In the genomic region with DNA sequence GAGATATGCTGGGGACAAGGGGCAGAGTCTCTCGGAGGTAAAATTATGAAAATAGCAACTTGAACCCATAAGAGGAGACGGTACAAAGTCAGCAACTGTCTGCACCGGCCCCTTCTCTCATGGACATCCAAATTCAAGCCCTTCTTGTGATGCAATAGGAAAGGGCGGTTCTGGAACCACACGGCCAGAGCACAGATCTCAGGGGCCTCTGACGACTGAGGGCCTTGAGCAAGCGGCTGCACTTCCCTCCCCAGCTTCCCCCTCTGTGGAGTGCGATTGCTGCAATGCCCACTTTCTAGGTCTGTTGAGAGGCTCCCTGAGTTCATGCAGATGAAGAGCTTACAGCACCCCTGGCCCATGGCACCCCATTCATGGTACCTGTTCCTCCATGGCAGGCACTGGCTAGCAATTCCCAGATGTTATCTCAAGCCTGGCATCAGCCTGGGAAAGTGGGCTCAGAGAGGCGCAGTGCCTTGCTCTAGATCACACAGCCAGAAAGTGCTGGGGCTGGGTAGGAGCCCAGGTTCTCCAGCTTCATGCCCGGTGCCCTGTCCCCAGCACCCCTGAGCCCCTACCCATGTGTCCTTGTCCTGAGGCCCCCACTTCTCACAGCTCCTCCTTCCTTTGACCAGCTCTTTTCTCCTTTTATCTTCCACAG, we compare ENCODE assay signal across 1 cellular context.
A peak's percentile ranks its signal among the peaks of the same experiment; 100 is the strongest.
TF ChIP-seq lines count a peak whose summit lies in the region.

No MANE protein-coding gene starts in this region.

TF ChIP-seq in HepG2, 621 proteins besides CTCF, POLR2A, EP300 and RAD21 (continued from another document and continues in another):
- 0 out of 2 replicates have a peak, but pooled peaks have one; percentile 16 for TF ChIP-seq ZNF703 (CRISPR knock-in tag; IDR thresholded peaks at IDR 0.05; ENCODE audit: borderline replicate concordance)
- TF ChIP-seq SOX6 (IDR thresholded peaks at IDR 0.05) = no peak
- TF ChIP-seq SOX6 (CRISPR knock-in tag; IDR thresholded peaks at IDR 0.05) = 0 out of 2 replicates have a peak, but pooled peaks have one; percentile 45
- TF ChIP-seq KLF13 (CRISPR knock-in tag; IDR thresholded peaks at IDR 0.05) = no peak
- TF ChIP-seq TCF7 (IDR thresholded peaks at IDR 0.05; ENCODE audit: low read depth) = peak; percentile 62
- peak; percentile 62; the same call in 1 of the 2 replicates for TF ChIP-seq HNRNPL (IDR thresholded peaks at IDR 0.05; ENCODE audit: low read depth, low read length)
- TF ChIP-seq ELF3 (CRISPR knock-in tag; IDR thresholded peaks at IDR 0.05) = 0 out of 2 replicates have a peak, but pooled peaks have one; percentile 21
- TF ChIP-seq, protein P1, sequence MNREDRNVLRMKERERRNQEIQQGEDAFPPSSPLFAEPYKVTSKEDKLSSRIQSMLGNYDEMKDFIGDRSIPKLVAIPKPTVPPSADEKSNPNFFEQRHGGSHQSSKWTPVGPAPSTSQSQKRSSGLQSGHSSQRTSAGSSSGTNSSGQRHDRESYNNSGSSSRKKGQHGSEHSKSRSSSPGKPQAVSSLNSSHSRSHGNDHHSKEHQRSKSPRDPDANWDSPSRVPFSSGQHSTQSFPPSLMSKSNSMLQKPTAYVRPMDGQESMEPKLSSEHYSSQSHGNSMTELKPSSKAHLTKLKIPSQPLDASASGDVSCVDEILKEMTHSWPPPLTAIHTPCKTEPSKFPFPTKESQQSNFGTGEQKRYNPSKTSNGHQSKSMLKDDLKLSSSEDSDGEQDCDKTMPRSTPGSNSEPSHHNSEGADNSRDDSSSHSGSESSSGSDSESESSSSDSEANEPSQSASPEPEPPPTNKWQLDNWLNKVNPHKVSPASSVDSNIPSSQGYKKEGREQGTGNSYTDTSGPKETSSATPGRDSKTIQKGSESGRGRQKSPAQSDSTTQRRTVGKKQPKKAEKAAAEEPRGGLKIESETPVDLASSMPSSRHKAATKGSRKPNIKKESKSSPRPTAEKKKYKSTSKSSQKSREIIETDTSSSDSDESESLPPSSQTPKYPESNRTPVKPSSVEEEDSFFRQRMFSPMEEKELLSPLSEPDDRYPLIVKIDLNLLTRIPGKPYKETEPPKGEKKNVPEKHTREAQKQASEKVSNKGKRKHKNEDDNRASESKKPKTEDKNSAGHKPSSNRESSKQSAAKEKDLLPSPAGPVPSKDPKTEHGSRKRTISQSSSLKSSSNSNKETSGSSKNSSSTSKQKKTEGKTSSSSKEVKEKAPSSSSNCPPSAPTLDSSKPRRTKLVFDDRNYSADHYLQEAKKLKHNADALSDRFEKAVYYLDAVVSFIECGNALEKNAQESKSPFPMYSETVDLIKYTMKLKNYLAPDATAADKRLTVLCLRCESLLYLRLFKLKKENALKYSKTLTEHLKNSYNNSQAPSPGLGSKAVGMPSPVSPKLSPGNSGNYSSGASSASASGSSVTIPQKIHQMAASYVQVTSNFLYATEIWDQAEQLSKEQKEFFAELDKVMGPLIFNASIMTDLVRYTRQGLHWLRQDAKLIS (CRISPR knock-in tag; IDR thresholded peaks at IDR 0.05) = no peak
- no peak for TF ChIP-seq ZNF232 (CRISPR knock-in tag; IDR thresholded peaks at IDR 0.05; ENCODE audit: borderline replicate concordance)
- no peak for TF ChIP-seq JDP2 (CRISPR knock-in tag; IDR thresholded peaks at IDR 0.05; ENCODE audit: borderline replicate concordance)
- TF ChIP-seq ZNF672 (CRISPR knock-in tag; IDR thresholded peaks at IDR 0.05) = no peak
- TF ChIP-seq, protein P2, sequence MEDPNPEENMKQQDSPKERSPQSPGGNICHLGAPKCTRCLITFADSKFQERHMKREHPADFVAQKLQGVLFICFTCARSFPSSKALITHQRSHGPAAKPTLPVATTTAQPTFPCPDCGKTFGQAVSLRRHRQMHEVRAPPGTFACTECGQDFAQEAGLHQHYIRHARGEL (CRISPR knock-in tag; IDR thresholded peaks at IDR 0.05) = no peak
- TF ChIP-seq ZNF883 (CRISPR knock-in tag; IDR thresholded peaks at IDR 0.05; ENCODE audit: not compliant biosample characterization) = no peak
- TF ChIP-seq ZKSCAN1 (IDR thresholded peaks at IDR 0.05; ENCODE audit: low read length) = no peak
- TF ChIP-seq SALL1 (CRISPR knock-in tag; IDR thresholded peaks at IDR 0.05) = peak; percentile 53; the same call in 1 of the 2 replicates
- no peak for TF ChIP-seq RORA (CRISPR knock-in tag; IDR thresholded peaks at IDR 0.05)
- no peak for TF ChIP-seq ASH2L (IDR thresholded peaks at IDR 0.05; ENCODE audit: insufficient read length, low read depth, low read length)
- TF ChIP-seq GABPB1 (CRISPR knock-in tag; IDR thresholded peaks at IDR 0.05) = peak; percentile 39
- TF ChIP-seq, protein P3, sequence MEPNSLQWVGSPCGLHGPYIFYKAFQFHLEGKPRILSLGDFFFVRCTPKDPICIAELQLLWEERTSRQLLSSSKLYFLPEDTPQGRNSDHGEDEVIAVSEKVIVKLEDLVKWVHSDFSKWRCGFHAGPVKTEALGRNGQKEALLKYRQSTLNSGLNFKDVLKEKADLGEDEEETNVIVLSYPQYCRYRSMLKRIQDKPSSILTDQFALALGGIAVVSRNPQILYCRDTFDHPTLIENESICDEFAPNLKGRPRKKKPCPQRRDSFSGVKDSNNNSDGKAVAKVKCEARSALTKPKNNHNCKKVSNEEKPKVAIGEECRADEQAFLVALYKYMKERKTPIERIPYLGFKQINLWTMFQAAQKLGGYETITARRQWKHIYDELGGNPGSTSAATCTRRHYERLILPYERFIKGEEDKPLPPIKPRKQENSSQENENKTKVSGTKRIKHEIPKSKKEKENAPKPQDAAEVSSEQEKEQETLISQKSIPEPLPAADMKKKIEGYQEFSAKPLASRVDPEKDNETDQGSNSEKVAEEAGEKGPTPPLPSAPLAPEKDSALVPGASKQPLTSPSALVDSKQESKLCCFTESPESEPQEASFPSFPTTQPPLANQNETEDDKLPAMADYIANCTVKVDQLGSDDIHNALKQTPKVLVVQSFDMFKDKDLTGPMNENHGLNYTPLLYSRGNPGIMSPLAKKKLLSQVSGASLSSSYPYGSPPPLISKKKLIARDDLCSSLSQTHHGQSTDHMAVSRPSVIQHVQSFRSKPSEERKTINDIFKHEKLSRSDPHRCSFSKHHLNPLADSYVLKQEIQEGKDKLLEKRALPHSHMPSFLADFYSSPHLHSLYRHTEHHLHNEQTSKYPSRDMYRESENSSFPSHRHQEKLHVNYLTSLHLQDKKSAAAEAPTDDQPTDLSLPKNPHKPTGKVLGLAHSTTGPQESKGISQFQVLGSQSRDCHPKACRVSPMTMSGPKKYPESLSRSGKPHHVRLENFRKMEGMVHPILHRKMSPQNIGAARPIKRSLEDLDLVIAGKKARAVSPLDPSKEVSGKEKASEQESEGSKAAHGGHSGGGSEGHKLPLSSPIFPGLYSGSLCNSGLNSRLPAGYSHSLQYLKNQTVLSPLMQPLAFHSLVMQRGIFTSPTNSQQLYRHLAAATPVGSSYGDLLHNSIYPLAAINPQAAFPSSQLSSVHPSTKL (CRISPR knock-in tag; IDR thresholded peaks at IDR 0.05) = no peak
- TF ChIP-seq NR2F6 (IDR thresholded peaks at IDR 0.05) = no peak
- TF ChIP-seq NR2F6 (CRISPR knock-in tag; IDR thresholded peaks at IDR 0.05) = 0 out of 2 replicates have a peak, but pooled peaks have one; percentile 28
- TF ChIP-seq KAT8 (CRISPR knock-in tag; IDR thresholded peaks at IDR 0.05) = no peak
- TF ChIP-seq, protein P4, sequence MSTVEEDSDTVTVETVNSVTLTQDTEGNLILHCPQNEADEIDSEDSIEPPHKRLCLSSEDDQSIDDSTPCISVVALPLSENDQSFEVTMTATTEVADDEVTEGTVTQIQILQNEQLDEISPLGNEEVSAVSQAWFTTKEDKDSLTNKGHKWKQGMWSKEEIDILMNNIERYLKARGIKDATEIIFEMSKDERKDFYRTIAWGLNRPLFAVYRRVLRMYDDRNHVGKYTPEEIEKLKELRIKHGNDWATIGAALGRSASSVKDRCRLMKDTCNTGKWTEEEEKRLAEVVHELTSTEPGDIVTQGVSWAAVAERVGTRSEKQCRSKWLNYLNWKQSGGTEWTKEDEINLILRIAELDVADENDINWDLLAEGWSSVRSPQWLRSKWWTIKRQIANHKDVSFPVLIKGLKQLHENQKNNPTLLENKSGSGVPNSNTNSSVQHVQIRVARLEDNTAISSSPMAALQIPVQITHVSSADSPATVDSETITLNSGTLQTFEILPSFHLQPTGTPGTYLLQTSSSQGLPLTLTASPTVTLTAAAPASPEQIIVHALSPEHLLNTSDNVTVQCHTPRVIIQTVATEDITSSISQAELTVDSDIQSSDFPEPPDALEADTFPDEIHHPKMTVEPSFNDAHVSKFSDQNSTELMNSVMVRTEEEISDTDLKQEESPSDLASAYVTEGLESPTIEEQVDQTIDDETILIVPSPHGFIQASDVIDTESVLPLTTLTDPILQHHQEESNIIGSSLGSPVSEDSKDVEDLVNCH (CRISPR knock-in tag; IDR thresholded peaks at IDR 0.05) = no peak
- peak; percentile 64; the same call in 1 of the 2 replicates for TF ChIP-seq CREM (IDR thresholded peaks at IDR 0.05)
- no peak for TF ChIP-seq CREM (CRISPR knock-in tag; IDR thresholded peaks at IDR 0.05)
- TF ChIP-seq LCORL (IDR thresholded peaks at IDR 0.05) = no peak
- TF ChIP-seq LCORL (CRISPR knock-in tag; IDR thresholded peaks at IDR 0.05) = 0 out of 2 replicates have a peak, but pooled peaks have one; percentile 51
- TF ChIP-seq, protein P5, sequence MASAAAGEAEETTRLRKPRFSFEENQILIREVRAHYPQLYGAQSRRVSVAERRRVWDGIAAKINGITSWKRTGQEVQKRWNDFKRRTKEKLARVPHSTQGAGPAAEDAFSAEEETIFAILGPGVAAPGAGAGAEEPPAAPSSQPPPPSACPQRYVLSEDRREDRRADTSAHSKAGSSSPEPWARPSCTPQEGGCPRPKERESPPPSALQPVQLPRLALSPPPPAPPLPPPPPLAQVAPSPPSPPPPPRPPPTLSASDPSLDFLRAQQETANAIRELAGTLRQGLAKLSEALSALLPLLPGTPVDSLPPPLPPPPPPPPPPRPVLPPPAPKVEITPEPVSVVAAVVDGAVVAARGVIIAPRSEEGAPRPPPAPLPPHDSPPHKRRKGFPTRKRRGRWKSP (CRISPR knock-in tag; IDR thresholded peaks at IDR 0.05) = no peak
- no peak for TF ChIP-seq SIX1 (CRISPR knock-in tag; IDR thresholded peaks at IDR 0.05; ENCODE audit: borderline replicate concordance)
- TF ChIP-seq HDAC1 (CRISPR knock-in tag; IDR thresholded peaks at IDR 0.05) = no peak
- TF ChIP-seq ZNF24 (IDR thresholded peaks at IDR 0.05) = no peak
- no peak for TF ChIP-seq MED13 (CRISPR knock-in tag; IDR thresholded peaks at IDR 0.05)
- peak; percentile 50 for TF ChIP-seq RBM39 (IDR thresholded peaks at IDR 0.05; ENCODE audit: low read depth, low read length, poor library complexity, severe bottlenecking)
- TF ChIP-seq ZMYM4 (CRISPR knock-in tag; IDR thresholded peaks at IDR 0.05) = 0 out of 2 replicates have a peak, but pooled peaks have one; percentile 1
- TF ChIP-seq, protein P6, sequence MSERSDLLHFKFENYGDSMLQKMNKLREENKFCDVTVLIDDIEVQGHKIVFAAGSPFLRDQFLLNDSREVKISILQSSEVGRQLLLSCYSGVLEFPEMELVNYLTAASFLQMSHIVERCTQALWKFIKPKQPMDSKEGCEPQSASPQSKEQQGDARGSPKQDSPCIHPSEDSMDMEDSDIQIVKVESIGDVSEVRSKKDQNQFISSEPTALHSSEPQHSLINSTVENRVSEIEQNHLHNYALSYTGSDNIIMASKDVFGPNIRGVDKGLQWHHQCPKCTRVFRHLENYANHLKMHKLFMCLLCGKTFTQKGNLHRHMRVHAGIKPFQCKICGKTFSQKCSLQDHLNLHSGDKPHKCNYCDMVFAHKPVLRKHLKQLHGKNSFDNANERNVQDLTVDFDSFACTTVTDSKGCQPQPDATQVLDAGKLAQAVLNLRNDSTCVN (CRISPR knock-in tag; IDR thresholded peaks at IDR 0.05; ENCODE audit: borderline replicate concordance) = 0 out of 2 replicates have a peak, but pooled peaks have one; percentile 41
